1 cellular context compared by ENCODE assay signal in genomic region chr9:31848505-31849285, GRCh38.
TF ChIP-seq lines count a peak whose summit lies in the region.

No MANE protein-coding gene starts in this region.

TF ChIP-seq in HepG2, 621 proteins besides CTCF, POLR2A, EP300 and RAD21 (continued from another document):
- TF ChIP-seq, protein P1, sequence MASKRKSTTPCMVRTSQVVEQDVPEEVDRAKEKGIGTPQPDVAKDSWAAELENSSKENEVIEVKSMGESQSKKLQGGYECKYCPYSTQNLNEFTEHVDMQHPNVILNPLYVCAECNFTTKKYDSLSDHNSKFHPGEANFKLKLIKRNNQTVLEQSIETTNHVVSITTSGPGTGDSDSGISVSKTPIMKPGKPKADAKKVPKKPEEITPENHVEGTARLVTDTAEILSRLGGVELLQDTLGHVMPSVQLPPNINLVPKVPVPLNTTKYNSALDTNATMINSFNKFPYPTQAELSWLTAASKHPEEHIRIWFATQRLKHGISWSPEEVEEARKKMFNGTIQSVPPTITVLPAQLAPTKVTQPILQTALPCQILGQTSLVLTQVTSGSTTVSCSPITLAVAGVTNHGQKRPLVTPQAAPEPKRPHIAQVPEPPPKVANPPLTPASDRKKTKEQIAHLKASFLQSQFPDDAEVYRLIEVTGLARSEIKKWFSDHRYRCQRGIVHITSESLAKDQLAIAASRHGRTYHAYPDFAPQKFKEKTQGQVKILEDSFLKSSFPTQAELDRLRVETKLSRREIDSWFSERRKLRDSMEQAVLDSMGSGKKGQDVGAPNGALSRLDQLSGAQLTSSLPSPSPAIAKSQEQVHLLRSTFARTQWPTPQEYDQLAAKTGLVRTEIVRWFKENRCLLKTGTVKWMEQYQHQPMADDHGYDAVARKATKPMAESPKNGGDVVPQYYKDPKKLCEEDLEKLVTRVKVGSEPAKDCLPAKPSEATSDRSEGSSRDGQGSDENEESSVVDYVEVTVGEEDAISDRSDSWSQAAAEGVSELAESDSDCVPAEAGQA (IDR thresholded peaks at IDR 0.05; ENCODE audit: low read depth) = no peak
- TF ChIP-seq, protein P1 (CRISPR knock-in tag; IDR thresholded peaks at IDR 0.05; ENCODE audit: borderline replicate concordance) = peak; percentile 81; the same call in 1 of the 2 replicates
- TF ChIP-seq ZKSCAN5 (CRISPR knock-in tag; IDR thresholded peaks at IDR 0.05) (no peak), JUNB (CRISPR knock-in tag; IDR thresholded peaks at IDR 0.05; ENCODE audit: borderline replicate concordance) (no peak), ZNF772 (CRISPR knock-in tag; IDR thresholded peaks at IDR 0.05) (0 out of 2 replicates have a peak, but pooled peaks have one; percentile 47), ARNTL (CRISPR knock-in tag; IDR thresholded peaks at IDR 0.05) (peak; percentile 56; the same call in 1 of the 2 replicates), PCBP2 (optimal IDR thresholded peaks at IDR 0.05; ENCODE audit: low read depth, low read length, poor library complexity, severe bottlenecking) (no peak), ZNF343 (CRISPR knock-in tag; IDR thresholded peaks at IDR 0.05) (no peak), SAP130 (CRISPR knock-in tag; IDR thresholded peaks at IDR 0.05; ENCODE audit: low read depth) (peak; percentile 51), DPF2 (CRISPR knock-in tag; IDR thresholded peaks at IDR 0.05; ENCODE audit: borderline replicate concordance, low read depth) (no peak), ZNF883 (CRISPR knock-in tag; IDR thresholded peaks at IDR 0.05; ENCODE audit: not compliant biosample characterization) (no peak), GLI4 (CRISPR knock-in tag; IDR thresholded peaks at IDR 0.05; ENCODE audit: borderline replicate concordance) (no peak), ZNF264 (CRISPR knock-in tag; IDR thresholded peaks at IDR 0.05) (peak; percentile 64), NKX3-1 (CRISPR knock-in tag; IDR thresholded peaks at IDR 0.05) (0 out of 2 replicates have a peak, but pooled peaks have one; percentile 32), ZNF777 (CRISPR knock-in tag; IDR thresholded peaks at IDR 0.05) (0 out of 2 replicates have a peak, but pooled peaks have one; percentile 40), KMT2B (CRISPR knock-in tag; IDR thresholded peaks at IDR 0.05) (peak; percentile 63), YEATS4 (CRISPR knock-in tag; IDR thresholded peaks at IDR 0.05; ENCODE audit: borderline replicate concordance) (peak; percentile 84), HOXA5 (CRISPR knock-in tag; IDR thresholded peaks at IDR 0.05) (peak; percentile 56; the same call in 1 of the 2 replicates), ETV5 (CRISPR knock-in tag; IDR thresholded peaks at IDR 0.05; ENCODE audit: borderline replicate concordance) (peak; percentile 29; the same call in 1 of the 2 replicates), MTA1 (CRISPR knock-in tag; IDR thresholded peaks at IDR 0.05; ENCODE audit: borderline replicate concordance) (no peak), ZNF740 (CRISPR knock-in tag; IDR thresholded peaks at IDR 0.05) (peak; percentile 95), ZNF839 (CRISPR knock-in tag; IDR thresholded peaks at IDR 0.05; ENCODE audit: borderline replicate concordance) (no peak), ZFP41 (CRISPR knock-in tag; IDR thresholded peaks at IDR 0.05; ENCODE audit: borderline replicate concordance) (no peak), ZNF431 (CRISPR knock-in tag; IDR thresholded peaks at IDR 0.05; ENCODE audit: borderline replicate concordance, low read depth) (no peak), KAT8 (CRISPR knock-in tag; IDR thresholded peaks at IDR 0.05) (peak; percentile 62), FLYWCH1 (CRISPR knock-in tag; IDR thresholded peaks at IDR 0.05) (no peak), ZSCAN12 (CRISPR knock-in tag; IDR thresholded peaks at IDR 0.05) (0 out of 2 replicates have a peak, but pooled peaks have one; percentile 53), ZNF251 (CRISPR knock-in tag; IDR thresholded peaks at IDR 0.05) (no peak), ELF1 (CRISPR knock-in tag; IDR thresholded peaks at IDR 0.05) (peak; percentile 18; the same call in 1 of the 2 replicates)
- TF ChIP-seq, protein P2, sequence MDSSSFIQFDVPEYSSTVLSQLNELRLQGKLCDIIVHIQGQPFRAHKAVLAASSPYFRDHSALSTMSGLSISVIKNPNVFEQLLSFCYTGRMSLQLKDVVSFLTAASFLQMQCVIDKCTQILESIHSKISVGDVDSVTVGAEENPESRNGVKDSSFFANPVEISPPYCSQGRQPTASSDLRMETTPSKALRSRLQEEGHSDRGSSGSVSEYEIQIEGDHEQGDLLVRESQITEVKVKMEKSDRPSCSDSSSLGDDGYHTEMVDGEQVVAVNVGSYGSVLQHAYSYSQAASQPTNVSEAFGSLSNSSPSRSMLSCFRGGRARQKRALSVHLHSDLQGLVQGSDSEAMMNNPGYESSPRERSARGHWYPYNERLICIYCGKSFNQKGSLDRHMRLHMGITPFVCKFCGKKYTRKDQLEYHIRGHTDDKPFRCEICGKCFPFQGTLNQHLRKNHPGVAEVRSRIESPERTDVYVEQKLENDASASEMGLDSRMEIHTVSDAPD (CRISPR knock-in tag; IDR thresholded peaks at IDR 0.05) = 0 out of 2 replicates have a peak, but pooled peaks have one; percentile 28
- TF ChIP-seq, protein P3, sequence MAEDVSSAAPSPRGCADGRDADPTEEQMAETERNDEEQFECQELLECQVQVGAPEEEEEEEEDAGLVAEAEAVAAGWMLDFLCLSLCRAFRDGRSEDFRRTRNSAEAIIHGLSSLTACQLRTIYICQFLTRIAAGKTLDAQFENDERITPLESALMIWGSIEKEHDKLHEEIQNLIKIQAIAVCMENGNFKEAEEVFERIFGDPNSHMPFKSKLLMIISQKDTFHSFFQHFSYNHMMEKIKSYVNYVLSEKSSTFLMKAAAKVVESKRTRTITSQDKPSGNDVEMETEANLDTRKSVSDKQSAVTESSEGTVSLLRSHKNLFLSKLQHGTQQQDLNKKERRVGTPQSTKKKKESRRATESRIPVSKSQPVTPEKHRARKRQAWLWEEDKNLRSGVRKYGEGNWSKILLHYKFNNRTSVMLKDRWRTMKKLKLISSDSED (CRISPR knock-in tag; IDR thresholded peaks at IDR 0.05) = no peak
- TF ChIP-seq, protein P4, sequence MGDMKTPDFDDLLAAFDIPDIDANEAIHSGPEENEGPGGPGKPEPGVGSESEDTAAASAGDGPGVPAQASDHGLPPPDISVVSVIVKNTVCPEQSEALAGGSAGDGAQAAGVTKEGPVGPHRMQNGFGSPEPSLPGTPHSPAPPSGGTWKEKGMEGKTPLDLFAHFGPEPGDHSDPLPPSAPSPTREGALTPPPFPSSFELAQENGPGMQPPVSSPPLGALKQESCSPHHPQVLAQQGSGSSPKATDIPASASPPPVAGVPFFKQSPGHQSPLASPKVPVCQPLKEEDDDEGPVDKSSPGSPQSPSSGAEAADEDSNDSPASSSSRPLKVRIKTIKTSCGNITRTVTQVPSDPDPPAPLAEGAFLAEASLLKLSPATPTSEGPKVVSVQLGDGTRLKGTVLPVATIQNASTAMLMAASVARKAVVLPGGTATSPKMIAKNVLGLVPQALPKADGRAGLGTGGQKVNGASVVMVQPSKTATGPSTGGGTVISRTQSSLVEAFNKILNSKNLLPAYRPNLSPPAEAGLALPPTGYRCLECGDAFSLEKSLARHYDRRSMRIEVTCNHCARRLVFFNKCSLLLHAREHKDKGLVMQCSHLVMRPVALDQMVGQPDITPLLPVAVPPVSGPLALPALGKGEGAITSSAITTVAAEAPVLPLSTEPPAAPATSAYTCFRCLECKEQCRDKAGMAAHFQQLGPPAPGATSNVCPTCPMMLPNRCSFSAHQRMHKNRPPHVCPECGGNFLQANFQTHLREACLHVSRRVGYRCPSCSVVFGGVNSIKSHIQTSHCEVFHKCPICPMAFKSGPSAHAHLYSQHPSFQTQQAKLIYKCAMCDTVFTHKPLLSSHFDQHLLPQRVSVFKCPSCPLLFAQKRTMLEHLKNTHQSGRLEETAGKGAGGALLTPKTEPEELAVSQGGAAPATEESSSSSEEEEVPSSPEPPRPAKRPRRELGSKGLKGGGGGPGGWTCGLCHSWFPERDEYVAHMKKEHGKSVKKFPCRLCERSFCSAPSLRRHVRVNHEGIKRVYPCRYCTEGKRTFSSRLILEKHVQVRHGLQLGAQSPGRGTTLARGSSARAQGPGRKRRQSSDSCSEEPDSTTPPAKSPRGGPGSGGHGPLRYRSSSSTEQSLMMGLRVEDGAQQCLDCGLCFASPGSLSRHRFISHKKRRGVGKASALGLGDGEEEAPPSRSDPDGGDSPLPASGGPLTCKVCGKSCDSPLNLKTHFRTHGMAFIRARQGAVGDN (CRISPR knock-in tag; IDR thresholded peaks at IDR 0.05) = peak; percentile 54
- TF ChIP-seq, protein P5, sequence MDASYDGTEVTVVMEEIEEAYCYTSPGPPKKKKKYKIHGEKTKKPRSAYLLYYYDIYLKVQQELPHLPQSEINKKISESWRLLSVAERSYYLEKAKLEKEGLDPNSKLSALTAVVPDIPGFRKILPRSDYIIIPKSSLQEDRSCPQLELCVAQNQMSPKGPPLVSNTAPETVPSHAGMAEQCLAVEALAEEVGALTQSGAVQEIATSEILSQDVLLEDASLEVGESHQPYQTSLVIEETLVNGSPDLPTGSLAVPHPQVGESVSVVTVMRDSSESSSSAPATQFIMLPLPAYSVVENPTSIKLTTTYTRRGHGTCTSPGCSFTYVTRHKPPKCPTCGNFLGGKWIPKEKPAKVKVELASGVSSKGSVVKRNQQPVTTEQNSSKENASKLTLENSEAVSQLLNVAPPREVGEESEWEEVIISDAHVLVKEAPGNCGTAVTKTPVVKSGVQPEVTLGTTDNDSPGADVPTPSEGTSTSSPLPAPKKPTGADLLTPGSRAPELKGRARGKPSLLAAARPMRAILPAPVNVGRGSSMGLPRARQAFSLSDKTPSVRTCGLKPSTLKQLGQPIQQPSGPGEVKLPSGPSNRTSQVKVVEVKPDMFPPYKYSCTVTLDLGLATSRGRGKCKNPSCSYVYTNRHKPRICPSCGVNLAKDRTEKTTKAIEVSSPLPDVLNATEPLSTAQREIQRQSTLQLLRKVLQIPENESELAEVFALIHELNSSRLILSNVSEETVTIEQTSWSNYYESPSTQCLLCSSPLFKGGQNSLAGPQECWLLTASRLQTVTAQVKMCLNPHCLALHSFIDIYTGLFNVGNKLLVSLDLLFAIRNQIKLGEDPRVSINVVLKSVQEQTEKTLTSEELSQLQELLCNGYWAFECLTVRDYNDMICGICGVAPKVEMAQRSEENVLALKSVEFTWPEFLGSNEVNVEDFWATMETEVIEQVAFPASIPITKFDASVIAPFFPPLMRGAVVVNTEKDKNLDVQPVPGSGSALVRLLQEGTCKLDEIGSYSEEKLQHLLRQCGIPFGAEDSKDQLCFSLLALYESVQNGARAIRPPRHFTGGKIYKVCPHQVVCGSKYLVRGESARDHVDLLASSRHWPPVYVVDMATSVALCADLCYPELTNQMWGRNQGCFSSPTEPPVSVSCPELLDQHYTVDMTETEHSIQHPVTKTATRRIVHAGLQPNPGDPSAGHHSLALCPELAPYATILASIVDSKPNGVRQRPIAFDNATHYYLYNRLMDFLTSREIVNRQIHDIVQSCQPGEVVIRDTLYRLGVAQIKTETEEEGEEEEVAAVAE (CRISPR knock-in tag; IDR thresholded peaks at IDR 0.05; ENCODE audit: borderline replicate concordance) = no peak
- TF ChIP-seq, protein P6, sequence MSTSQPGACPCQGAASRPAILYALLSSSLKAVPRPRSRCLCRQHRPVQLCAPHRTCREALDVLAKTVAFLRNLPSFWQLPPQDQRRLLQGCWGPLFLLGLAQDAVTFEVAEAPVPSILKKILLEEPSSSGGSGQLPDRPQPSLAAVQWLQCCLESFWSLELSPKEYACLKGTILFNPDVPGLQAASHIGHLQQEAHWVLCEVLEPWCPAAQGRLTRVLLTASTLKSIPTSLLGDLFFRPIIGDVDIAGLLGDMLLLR (CRISPR knock-in tag; IDR thresholded peaks at IDR 0.05) = peak; percentile 41; the same call in 1 of the 2 replicates
- TF ChIP-seq, protein P7, sequence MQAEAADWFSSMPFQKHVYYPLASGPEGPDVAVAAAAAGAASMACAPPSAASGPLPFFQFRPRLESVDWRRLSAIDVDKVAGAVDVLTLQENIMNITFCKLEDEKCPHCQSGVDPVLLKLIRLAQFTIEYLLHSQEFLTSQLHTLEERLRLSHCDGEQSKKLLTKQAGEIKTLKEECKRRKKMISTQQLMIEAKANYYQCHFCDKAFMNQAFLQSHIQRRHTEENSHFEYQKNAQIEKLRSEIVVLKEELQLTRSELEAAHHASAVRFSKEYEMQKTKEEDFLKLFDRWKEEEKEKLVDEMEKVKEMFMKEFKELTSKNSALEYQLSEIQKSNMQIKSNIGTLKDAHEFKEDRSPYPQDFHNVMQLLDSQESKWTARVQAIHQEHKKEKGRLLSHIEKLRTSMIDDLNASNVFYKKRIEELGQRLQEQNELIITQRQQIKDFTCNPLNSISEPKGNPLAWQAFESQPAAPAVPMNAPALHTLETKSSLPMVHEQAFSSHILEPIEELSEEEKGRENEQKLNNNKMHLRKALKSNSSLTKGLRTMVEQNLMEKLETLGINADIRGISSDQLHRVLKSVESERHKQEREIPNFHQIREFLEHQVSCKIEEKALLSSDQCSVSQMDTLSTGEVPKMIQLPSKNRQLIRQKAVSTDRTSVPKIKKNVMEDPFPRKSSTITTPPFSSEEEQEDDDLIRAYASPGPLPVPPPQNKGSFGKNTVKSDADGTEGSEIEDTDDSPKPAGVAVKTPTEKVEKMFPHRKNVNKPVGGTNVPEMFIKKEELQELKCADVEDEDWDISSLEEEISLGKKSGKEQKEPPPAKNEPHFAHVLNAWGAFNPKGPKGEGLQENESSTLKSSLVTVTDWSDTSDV (CRISPR knock-in tag; IDR thresholded peaks at IDR 0.05) = no peak
- TF ChIP-seq, protein P8, sequence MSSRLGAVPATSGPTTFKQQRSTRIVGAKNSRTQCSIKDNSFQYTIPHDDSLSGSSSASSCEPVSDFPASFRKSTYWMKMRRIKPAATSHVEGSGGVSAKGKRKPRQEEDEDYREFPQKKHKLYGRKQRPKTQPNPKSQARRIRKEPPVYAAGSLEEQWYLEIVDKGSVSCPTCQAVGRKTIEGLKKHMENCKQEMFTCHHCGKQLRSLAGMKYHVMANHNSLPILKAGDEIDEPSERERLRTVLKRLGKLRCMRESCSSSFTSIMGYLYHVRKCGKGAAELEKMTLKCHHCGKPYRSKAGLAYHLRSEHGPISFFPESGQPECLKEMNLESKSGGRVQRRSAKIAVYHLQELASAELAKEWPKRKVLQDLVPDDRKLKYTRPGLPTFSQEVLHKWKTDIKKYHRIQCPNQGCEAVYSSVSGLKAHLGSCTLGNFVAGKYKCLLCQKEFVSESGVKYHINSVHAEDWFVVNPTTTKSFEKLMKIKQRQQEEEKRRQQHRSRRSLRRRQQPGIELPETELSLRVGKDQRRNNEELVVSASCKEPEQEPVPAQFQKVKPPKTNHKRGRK (CRISPR knock-in tag; IDR thresholded peaks at IDR 0.05) = no peak
